39 cellular contexts compared by ENCODE assay signal in genomic region chr14:20675669-20676068, GRCh38. TPM values are rescaled to one million over a fixed set of nuclear protein-coding genes. Genes with fewer than 3 reads are reported as not detected.
DNase-seq lines count a peak whose midpoint lies in the region; ATAC-seq, FAIRE-seq and TF ChIP-seq lines count a peak whose summit lies in the region.
"Had no signal": no experiment of that assay in that cellular context is flagged by ENCODE, and none has a peak within 500 bp of the region (broad histone marks: within the 10 kb centered on the region; RNA-seq: fewer than 3 reads in every experiment).

No MANE protein-coding gene starts in this region.

- TF ChIP-seq EP300 in HepG2 (IDR thresholded peaks at IDR 0.05; ENCODE audit: low read depth in 2 of 2, low read length in 2 of 2) (no peak), HepG2 (CRISPR knock-in tag; IDR thresholded peaks at IDR 0.05; ENCODE audit: borderline replicate concordance) (no peak)

- H3K36me3 ChIP-seq in HepG2 (replicated peaks in 1 of 2; ENCODE audit: control insufficient read depth in 1 of 2, insufficient read depth in 2 of 2, low read length in 2 of 2) (no peaks in the 10 kb centered on the region), right lobe of liver (no peaks in the 10 kb centered on the region), Caco-2 (ENCODE audit: control insufficient read depth, insufficient read depth, low read length) (no peaks in the 10 kb centered on the region)
- H3K36me3 ChIP-seq: esophagus muscularis mucosa, heart left ventricle, MG63, neutrophil, thoracic aorta, uterus had no signal

- FAIRE-seq in HepG2 (lab: Jason Lieb, UNC), result no peak
- FAIRE-seq: GM19239, K562 had no signal

- H3K9me3 Mint-ChIP-seq in activated B cell treated with CpG ODN at 0.5 μM for 24 hours (no peaks in the 10 kb centered on the region), Caco-2 (ENCODE audit: unreplicated experiment) (no peaks in the 10 kb centered on the region)
- no peaks in the 10 kb centered on the region for H3K9me3 Mint-ChIP-seq in stimulated activated naive CD8-positive, alpha-beta T cell treated with anti-CD3 and anti-CD28 coated beads, Interleukin-15, amount 100 ng/mL, for 72 hours
- H3K9me3 Mint-ChIP-seq: activated naive CD8-positive, alpha-beta T cell treated with anti-CD3 and anti-CD28 coated beads, Interleukin-2, amount 10 ng/mL, durations not matched to agents 7 days and 5 days; dendritic cell treated with granulocyte-macrophage colony-stimulating factor and Interleukin-4, amounts not matched to agents 40 ng/mL and 50 ng/mL, for 4 days; endodermal cell; mesothelial cell of epicardium; naive B cell; T-cell had no signal

- BruUV-seq in HepG2 (replicated peaks; lab: Mats Ljungman, UMichigan), result no TSS peak
- no TSS peak for BruUV-seq in Caco-2 (replicated peaks; lab: Mats Ljungman, UMichigan)

- in situ Hi-C loops in HepG2 (cut with HindIII; ENCODE audit: extremely low pct_ligation_motif_present, low pct_unique_long_range_greater_than_20kb), result no loop called here

- H3K4me1 ChIP-seq in HepG2 (ENCODE audit: insufficient read depth, low read length) (peaks cover 63% of the 10 kb centered on the region), right lobe of liver (peaks cover 0 to 5% (median 2%) of the 10 kb centered on the region in 4 donors), Caco-2 (no peaks in the 10 kb centered on the region)
- H3K4me1 ChIP-seq: foreskin keratinocyte, uterus had no signal

- H3K4me2 ChIP-seq in HepG2 (ENCODE audit: low read depth, low read length), result peak overlapping the region; percentile 40; the same call in 1 of the 2 replicates

- TF ChIP-seq POLR2A in HepG2 (IDR thresholded peaks at IDR 0.05; ENCODE audit: insufficient read depth in 1 of 2, low read depth in 2 of 2, low read length in 2 of 2) (no peak), right lobe of liver (IDR thresholded peaks at IDR 0.05) (no peak)

- POLR2A ChIA-PET in HepG2 (lab: Yijun Ruan, JAX) (interaction anchor here (2.4 kb wide), 1 partner anchor 12 kb away, joined by 11 read pairs; no protein-coding TSS in a partner anchor), activated B cell treated with CpG ODN at 0.5 μM for 24 hours (lab: Charles Lee) (interaction anchor here (1.2 to 1.4 kb wide), 2 partner anchors 10 to 13 kb away, joined by 3 to 4 read pairs; no protein-coding TSS in a partner anchor), Caco-2 (lab: Charles Lee) (no interaction called here)

- H3K9me3 ChIP-seq in HepG2 (ENCODE audit: low read length), result no peaks in the 10 kb centered on the region
- no peaks in the 10 kb centered on the region for H3K9me3 ChIP-seq in right lobe of liver
- no peaks in the 10 kb centered on the region for H3K9me3 ChIP-seq in Caco-2
- H3K9me3 ChIP-seq: esophagus muscularis mucosa, heart left ventricle, MG63, neutrophil, thoracic aorta, uterus had no signal

- ATAC-seq in HepG2 (0 out of 3 replicates have a peak, but pooled peaks have one; percentile 12), right lobe of liver (no peak), GM19452 (IDR thresholded peaks at IDR 0.05; ENCODE audit: unreplicated experiment) (peak; percentile 47), activated B cell treated with CpG ODN at 0.5 μM for 24 hours (ENCODE audit: low read depth) (peak; percentile 30)
- ATAC-seq in stimulated activated naive CD8-positive, alpha-beta T cell treated with anti-CD3 and anti-CD28 coated beads, Interleukin-15, amount 100 ng/mL, for 72 hours, result peak; percentile 97
- ATAC-seq: foreskin keratinocyte, heart left ventricle, K562, sciatic nerve, T-cell had no signal

- CTCF ChIA-PET in HepG2 (lab: Yijun Ruan, JAX; ENCODE audit: low intra/inter-chr PET ratio, low total read pairs), result no interaction called here
- CTCF ChIA-PET in activated B cell treated with CpG ODN at 0.5 μM for 24 hours (lab: Charles Lee), result interaction anchor here (1.7 kb wide), 1 partner anchor 8 kb away, joined by 4 read pairs; no protein-coding TSS in a partner anchor
- CTCF ChIA-PET in Caco-2 (lab: Charles Lee), result interaction anchor here (1.0 to 1.1 kb wide), 2 partner anchors 16 to 18 kb away, joined by 3 read pairs; no protein-coding TSS in a partner anchor

- H3K27ac Mint-ChIP-seq in activated B cell treated with CpG ODN at 0.5 μM for 24 hours (no peak overlapping the region), Caco-2 (ENCODE audit: unreplicated experiment) (no peak overlapping the region)
- H3K27ac Mint-ChIP-seq in stimulated activated naive CD8-positive, alpha-beta T cell treated with anti-CD3 and anti-CD28 coated beads, Interleukin-15, amount 100 ng/mL, for 72 hours, result no peak overlapping the region
- H3K27ac Mint-ChIP-seq: activated naive CD8-positive, alpha-beta T cell treated with anti-CD3 and anti-CD28 coated beads, Interleukin-2, amount 10 ng/mL, durations not matched to agents 7 days and 5 days; dendritic cell treated with granulocyte-macrophage colony-stimulating factor and Interleukin-4, amounts not matched to agents 40 ng/mL and 50 ng/mL, for 4 days; endodermal cell; mesothelial cell of epicardium; naive B cell; progenitor cell of endocrine pancreas; T-cell had no signal

- H2AFZ ChIP-seq in HepG2 (ENCODE audit: low read length), result no peak overlapping the region

- no peak overlapping the region for H3K4me3 ChIP-seq in HepG2 (replicated peaks in 1 of 3; ENCODE audit: insufficient read depth in 1 of 3, low read depth in 2 of 3, low read length in 3 of 3)
- H3K4me3 ChIP-seq in right lobe of liver, result no peak overlapping the region
- no peak overlapping the region for H3K4me3 ChIP-seq in Caco-2 (ENCODE audit: low read depth, low read length)
- H3K4me3 ChIP-seq: esophagus muscularis mucosa, heart left ventricle, K562, MG63, thoracic aorta, uterus had no signal

- DNase-seq in HepG2 (ENCODE audit: low spot score), result no peak
- no peak for DNase-seq in right lobe of liver
- DNase-seq in activated B cell treated with CpG ODN at 0.5 μM for 24 hours, result no peak
- DNase-seq in stimulated activated naive CD8-positive, alpha-beta T cell treated with anti-CD3 and anti-CD28 coated beads, Interleukin-15, amount 100 ng/mL, for 72 hours, result peak in 1 of 2 donors; percentile 56
- no peak for DNase-seq in NCI-H1694 treated with DMSO at 0.1 percent for 48 hours (lab: John Stamatoyannopoulos, UW)
- no peak for DNase-seq in stimulated activated CD4-positive, alpha-beta T cell treated with anti-CD3 and anti-CD28 coated beads, Interleukin-15, amount 100 ng/mL, for 24 hours
- DNase-seq in Caco-2, result no peak
- DNase-seq: activated CD4-positive, CD25-positive, alpha-beta regulatory T cell treated with anti-CD3 and anti-CD28 coated beads, Interleukin-2, amount 50 U/mL, for 72 hours; activated naive CD8-positive, alpha-beta T cell treated with anti-CD3 and anti-CD28 coated beads, Interleukin-2, amount 10 ng/mL, durations not matched to agents 7 days and 5 days; C1 segment of cervical spinal cord; caudate nucleus; DND-41; foreskin keratinocyte; heart left ventricle; MG63; naive B cell; NCI-H2107; stimulated activated CD4-positive, alpha-beta T cell treated with anti-CD3 and anti-CD28 coated beads, Interleukin-12 subunit alpha, Interleukin-12 subunit beta, amount 100 ng/mL, for 4 hours; stimulated activated CD4-positive, alpha-beta T cell treated with anti-CD3 and anti-CD28 coated beads, Interleukin-4, amount 100 ng/mL, for 24 hours; stimulated activated naive CD4-positive, alpha-beta T cell; T-cell; uterus had no signal

- TF ChIP-seq CTCF in HepG2 (CRISPR knock-in tag; IDR thresholded peaks at IDR 0.05), result no peak
- no peak for TF ChIP-seq CTCF in right lobe of liver (IDR thresholded peaks at IDR 0.05)
- no peak for TF ChIP-seq CTCF in activated B cell treated with CpG ODN at 0.5 μM for 24 hours (IDR thresholded peaks at IDR 0.05)
- no peak for TF ChIP-seq CTCF in Caco-2 (IDR thresholded peaks at IDR 0.05; ENCODE audit: insufficient read depth in 1 of 2, low read depth in 1 of 2, low read length in 1 of 2, severe bottlenecking in 1 of 2, unreplicated experiment in 1 of 2)

- no peak overlapping the region for H3K27ac ChIP-seq in HepG2 (ENCODE audit: extremely low read length, insufficient read depth, low read length)
- no peak overlapping the region for H3K27ac ChIP-seq in right lobe of liver
- H3K27ac ChIP-seq: esophagus muscularis mucosa, foreskin keratinocyte, heart left ventricle, neutrophil, RWPE1, thoracic aorta, uterus had no signal

- H3K27me3 ChIP-seq in HepG2 (ENCODE audit: control insufficient read depth in 1 of 2, insufficient read depth in 2 of 2, low read length in 2 of 2) (no peaks in the 10 kb centered on the region; a peak in 1 of 5 replicates), right lobe of liver (no peaks in the 10 kb centered on the region), Caco-2 (replicated peaks; ENCODE audit: control insufficient read depth, insufficient read depth, low read length) (no peaks in the 10 kb centered on the region)
- H3K27me3 ChIP-seq: foreskin keratinocyte, uterus had no signal

- no peaks in the 10 kb centered on the region for H3K79me2 ChIP-seq in HepG2 (ENCODE audit: insufficient read depth, low read length)

- no peak overlapping the region for H3K9ac ChIP-seq in HepG2 (ENCODE audit: insufficient read depth, low read depth, low read length)

- H3K36me3 Mint-ChIP-seq in activated B cell treated with CpG ODN at 0.5 μM for 24 hours (ENCODE audit: low read depth), result no peaks in the 10 kb centered on the region
- no peaks in the 10 kb centered on the region for H3K36me3 Mint-ChIP-seq in Caco-2 (ENCODE audit: insufficient read depth, unreplicated experiment)
- H3K36me3 Mint-ChIP-seq: activated naive CD8-positive, alpha-beta T cell treated with anti-CD3 and anti-CD28 coated beads, Interleukin-2, amount 10 ng/mL, durations not matched to agents 7 days and 5 days; mesothelial cell of epicardium; naive B cell; T-cell had no signal

- no peaks in the 10 kb centered on the region for H3K27me3 Mint-ChIP-seq in activated B cell treated with CpG ODN at 0.5 μM for 24 hours
- H3K27me3 Mint-ChIP-seq in stimulated activated naive CD8-positive, alpha-beta T cell treated with anti-CD3 and anti-CD28 coated beads, Interleukin-15, amount 100 ng/mL, for 72 hours, result no peaks in the 10 kb centered on the region
- no peaks in the 10 kb centered on the region for H3K27me3 Mint-ChIP-seq in Caco-2 (ENCODE audit: insufficient read depth, unreplicated experiment)
- H3K27me3 Mint-ChIP-seq: dendritic cell treated with granulocyte-macrophage colony-stimulating factor and Interleukin-4, amounts not matched to agents 40 ng/mL and 50 ng/mL, for 4 days; naive B cell; T-cell had no signal

- intact Hi-C loops in HepG2 (cut with micrococcal nuclease; ENCODE audit: unreplicated experiment) (no loop called here), right lobe of liver (cut with DNase I) (no loop called here), activated B cell treated with CpG ODN at 0.5 μM for 24 hours (cut with micrococcal nuclease) (no loop called here), Caco-2 (cut with micrococcal nuclease; ENCODE audit: unreplicated experiment) (no loop called here)

- no peaks in the 10 kb centered on the region for H4K20me1 ChIP-seq in HepG2 (ENCODE audit: insufficient read depth, low read length)

- no peak for TF ChIP-seq RAD21 in HepG2 (CRISPR knock-in tag; IDR thresholded peaks at IDR 0.05)

- WGBS in HepG2 (ENCODE audit: low lambda C conversion rate), result 44% methylated on average over 2 of the region's 2 CpGs
- WGBS in right lobe of liver (ENCODE audit: insufficient coverage, low coverage, low lambda C conversion rate, missing lambda C conversion rate), result 93% methylated on average over 2 of the region's 2 CpGs

- no peak overlapping the region for H3K4me3 Mint-ChIP-seq in activated B cell treated with CpG ODN at 0.5 μM for 24 hours
- peak overlapping the region in 1 of 2 donors; percentile 45 for H3K4me3 Mint-ChIP-seq in stimulated activated naive CD8-positive, alpha-beta T cell treated with anti-CD3 and anti-CD28 coated beads, Interleukin-15, amount 100 ng/mL, for 72 hours
- H3K4me3 Mint-ChIP-seq in Caco-2 (ENCODE audit: unreplicated experiment), result no peak overlapping the region
- H3K4me3 Mint-ChIP-seq: activated naive CD8-positive, alpha-beta T cell treated with anti-CD3 and anti-CD28 coated beads, Interleukin-2, amount 10 ng/mL, durations not matched to agents 7 days and 5 days; dendritic cell treated with granulocyte-macrophage colony-stimulating factor and Interleukin-4, amounts not matched to agents 40 ng/mL and 50 ng/mL, for 4 days; endodermal cell; mesothelial cell of epicardium; naive B cell; T-cell had no signal

- peaks cover 21% of the 10 kb centered on the region for H3K4me1 Mint-ChIP-seq in activated B cell treated with CpG ODN at 0.5 μM for 24 hours
- H3K4me1 Mint-ChIP-seq in stimulated activated naive CD8-positive, alpha-beta T cell treated with anti-CD3 and anti-CD28 coated beads, Interleukin-15, amount 100 ng/mL, for 72 hours, result peaks cover 10% of the 10 kb centered on the region
- peaks cover 4% of the 10 kb centered on the region for H3K4me1 Mint-ChIP-seq in Caco-2 (ENCODE audit: low read depth, unreplicated experiment)

RNA-seq across cellular contexts. Expression of gene RNASE4, which starts 8.7 kb away (rescaled TPM):
- total RNA-seq in HepG2 (2016; rRNA removed; fragmentation: Illumina TruSeq; extraction: Trizol) (72.6 and 109 TPM in 2 replicates), right lobe of liver (100 to 1,000 TPM; 129 to 175 (median 151) TPM), activated B cell treated with CpG ODN at 0.5 μM for 24 hours (0.20 and 1.0 TPM in 2 replicates), Caco-2 (2022) (8.8 and 9.2 TPM in 2 replicates)
- 10.9 and 11.4 TPM in 2 replicates for total RNA-seq in HepG2 (2016; cell fraction: cytosol; rRNA removed; fragmentation: Illumina TruSeq; extraction: Trizol; ENCODE audit: low read depth)
- 67.4 and 98.7 TPM in 2 replicates for total RNA-seq in HepG2 (2016; cell fraction: insoluble cytoplasmic fraction; rRNA removed; fragmentation: Illumina TruSeq; extraction: Trizol)
- 28.9 and 30.2 TPM in 2 replicates for total RNA-seq in HepG2 (2016; cell fraction: membrane; rRNA removed; fragmentation: Illumina TruSeq; extraction: Trizol)
- total RNA-seq in HepG2 (2016; cell fraction: nucleus; rRNA removed; fragmentation: Illumina TruSeq; extraction: Trizol), result 95.6 and 108 TPM in 2 replicates
- polyA plus RNA-seq in HepG2 (2011; rRNA removed), result 983 and 1,053 TPM in 2 replicates
- polyA plus RNA-seq in HepG2 (2011; cell fraction: cytosol; rRNA removed), result 857 and 1,050 TPM in 2 replicates
- polyA plus RNA-seq in HepG2 (2011; cell fraction: nucleus; rRNA removed), result 311 and 364 TPM in 2 replicates
- 204 and 361 TPM in 2 replicates for polyA plus RNA-seq in HepG2 (2012)
- 16.1 and 18.9 TPM in 2 replicates for polyA plus RNA-seq in HepG2 (2016; cell fraction: cytosol; fragmentation: Illumina TruSeq; extraction: Trizol; ENCODE audit: low read depth)
- polyA plus RNA-seq in HepG2 (2016; cell fraction: insoluble cytoplasmic fraction; fragmentation: Illumina TruSeq; extraction: Trizol; ENCODE audit: low read depth), result 74.2 and 86.3 TPM in 2 replicates
- polyA plus RNA-seq in HepG2 (2016; cell fraction: membrane; fragmentation: Illumina TruSeq; extraction: Trizol; ENCODE audit: low read depth), result 32.5 and 32.6 TPM in 2 replicates
- polyA plus RNA-seq in HepG2 (2016; cell fraction: nucleus; fragmentation: Illumina TruSeq; extraction: Trizol; ENCODE audit: insufficient read depth, low read depth), result 155 and 191 TPM in 2 replicates
- 8.4 and 784 TPM in 2 replicates for polyA minus RNA-seq in HepG2 (2011; rRNA and poly(A)+ RNA removed; ENCODE audit: low replicate concordance)
- polyA minus RNA-seq in HepG2 (2011; cell fraction: cytosol; rRNA and poly(A)+ RNA removed), result 239 and 293 TPM in 2 replicates
- polyA minus RNA-seq in HepG2 (2011; cell fraction: nucleus; rRNA and poly(A)+ RNA removed), result 93.9 and 153 TPM in 2 replicates

RNA-seq across cellular contexts. Expression of gene ANG, which starts 12.9 kb away (rescaled TPM):
- total RNA-seq in HepG2 (2016; rRNA removed; fragmentation: Illumina TruSeq; extraction: Trizol) (50.4 and 83.6 TPM in 2 replicates), right lobe of liver (1,000 to 10,000 TPM in 1 of 6 experiments, 100 to 1,000 TPM in 5; 361 to 1,830 (median 780) TPM), activated B cell treated with CpG ODN at 0.5 μM for 24 hours (1.1 TPM in 1 of 2 replicates, not detected in the other), Caco-2 (2022) (23.6 and 24.7 TPM in 2 replicates)
- total RNA-seq in HepG2 (2016; cell fraction: cytosol; rRNA removed; fragmentation: Illumina TruSeq; extraction: Trizol; ENCODE audit: low read depth), result 23.2 and 27.0 TPM in 2 replicates
- 48.4 and 82.5 TPM in 2 replicates for total RNA-seq in HepG2 (2016; cell fraction: insoluble cytoplasmic fraction; rRNA removed; fragmentation: Illumina TruSeq; extraction: Trizol)
- 22.2 and 27.0 TPM in 2 replicates for total RNA-seq in HepG2 (2016; cell fraction: membrane; rRNA removed; fragmentation: Illumina TruSeq; extraction: Trizol)
- total RNA-seq in HepG2 (2016; cell fraction: nucleus; rRNA removed; fragmentation: Illumina TruSeq; extraction: Trizol), result 69.5 and 76.6 TPM in 2 replicates
- 401 and 507 TPM in 2 replicates for polyA plus RNA-seq in HepG2 (2011; rRNA removed)
- 420 and 539 TPM in 2 replicates for polyA plus RNA-seq in HepG2 (2011; cell fraction: cytosol; rRNA removed)
- 150 and 205 TPM in 2 replicates for polyA plus RNA-seq in HepG2 (2011; cell fraction: nucleus; rRNA removed)
- 329 and 401 TPM in 2 replicates for polyA plus RNA-seq in HepG2 (2012)
- 25.5 and 31.5 TPM in 2 replicates for polyA plus RNA-seq in HepG2 (2016; cell fraction: cytosol; fragmentation: Illumina TruSeq; extraction: Trizol; ENCODE audit: low read depth)
- polyA plus RNA-seq in HepG2 (2016; cell fraction: insoluble cytoplasmic fraction; fragmentation: Illumina TruSeq; extraction: Trizol; ENCODE audit: low read depth), result 65.2 and 70.4 TPM in 2 replicates
- 23.0 and 26.6 TPM in 2 replicates for polyA plus RNA-seq in HepG2 (2016; cell fraction: membrane; fragmentation: Illumina TruSeq; extraction: Trizol; ENCODE audit: low read depth)
- 153 and 158 TPM in 2 replicates for polyA plus RNA-seq in HepG2 (2016; cell fraction: nucleus; fragmentation: Illumina TruSeq; extraction: Trizol; ENCODE audit: insufficient read depth, low read depth)
- 12.3 and 417 TPM in 2 replicates for polyA minus RNA-seq in HepG2 (2011; rRNA and poly(A)+ RNA removed; ENCODE audit: low replicate concordance)
- polyA minus RNA-seq in HepG2 (2011; cell fraction: cytosol; rRNA and poly(A)+ RNA removed), result 112 and 146 TPM in 2 replicates
- polyA minus RNA-seq in HepG2 (2011; cell fraction: nucleus; rRNA and poly(A)+ RNA removed), result 99.3 and 162 TPM in 2 replicates

RNA-seq across cellular contexts. Expression of gene OR6S1, which starts 34.2 kb away (rescaled TPM):
- total RNA-seq in HepG2 (2016; rRNA removed; fragmentation: Illumina TruSeq; extraction: Trizol) (not detected in 2 replicates), right lobe of liver (not detected), activated B cell treated with CpG ODN at 0.5 μM for 24 hours (not detected in 2 replicates), Caco-2 (2022) (not detected in 2 replicates)
- total RNA-seq in HepG2 (2016; cell fraction: cytosol; rRNA removed; fragmentation: Illumina TruSeq; extraction: Trizol; ENCODE audit: low read depth), result not detected in 2 replicates
- not detected in 2 replicates for total RNA-seq in HepG2 (2016; cell fraction: insoluble cytoplasmic fraction; rRNA removed; fragmentation: Illumina TruSeq; extraction: Trizol)
- not detected in 2 replicates for total RNA-seq in HepG2 (2016; cell fraction: membrane; rRNA removed; fragmentation: Illumina TruSeq; extraction: Trizol)
- total RNA-seq in HepG2 (2016; cell fraction: nucleus; rRNA removed; fragmentation: Illumina TruSeq; extraction: Trizol), result not detected in 2 replicates
- polyA plus RNA-seq in HepG2 (2011; rRNA removed), result 0.09 TPM in 1 of 2 replicates, not detected in the other
- not detected in 2 replicates for polyA plus RNA-seq in HepG2 (2011; cell fraction: cytosol; rRNA removed)
- 0.18 and 0.38 TPM in 2 replicates for polyA plus RNA-seq in HepG2 (2011; cell fraction: nucleus; rRNA removed)
- polyA plus RNA-seq in HepG2 (2012), result not detected in 2 replicates
- polyA plus RNA-seq in HepG2 (2016; cell fraction: cytosol; fragmentation: Illumina TruSeq; extraction: Trizol; ENCODE audit: low read depth), result not detected in 2 replicates
- polyA plus RNA-seq in HepG2 (2016; cell fraction: insoluble cytoplasmic fraction; fragmentation: Illumina TruSeq; extraction: Trizol; ENCODE audit: low read depth), result not detected in 2 replicates
- not detected in 2 replicates for polyA plus RNA-seq in HepG2 (2016; cell fraction: membrane; fragmentation: Illumina TruSeq; extraction: Trizol; ENCODE audit: low read depth)
- polyA plus RNA-seq in HepG2 (2016; cell fraction: nucleus; fragmentation: Illumina TruSeq; extraction: Trizol; ENCODE audit: insufficient read depth, low read depth), result not detected in 2 replicates
- 0.26 and 0.50 TPM in 2 replicates for polyA minus RNA-seq in HepG2 (2011; rRNA and poly(A)+ RNA removed; ENCODE audit: low replicate concordance)
- not detected in 2 replicates for polyA minus RNA-seq in HepG2 (2011; cell fraction: cytosol; rRNA and poly(A)+ RNA removed)
- not detected in 2 replicates for polyA minus RNA-seq in HepG2 (2011; cell fraction: nucleus; rRNA and poly(A)+ RNA removed)
- total RNA-seq: activated CD8-positive, alpha-beta memory T cell treated with anti-CD3 and anti-CD28 coated beads for 36 hours; activated naive CD8-positive, alpha-beta T cell treated with anti-CD3 and anti-CD28 coated beads, Interleukin-2, amount 10 ng/mL, durations not matched to agents 7 days and 5 days; endodermal cell; esophagus muscularis mucosa; foreskin keratinocyte; heart left ventricle; HT1080; K562; kidney epithelial cell; lower leg skin; mesothelial cell of epicardium; progenitor cell of endocrine pancreas; sciatic nerve; SK-MEL-5; T-cell; thoracic aorta; uterus had no signal
- polyA plus RNA-seq: foreskin keratinocyte, heart left ventricle, K562 had no signal

Comparison
In these comparisons a context has a peak if more than half of its experiments do, and no peak if none do; other contexts are left out.
1. ATAC-seq: peak in HepG2 (single experiment), GM19452 (single experiment), activated B cell treated with CpG ODN at 0.5 μM for 24 hours (single experiment) and stimulated activated naive CD8-positive, alpha-beta T cell treated with anti-CD3 and anti-CD28 coated beads, Interleukin-15, amount 100 ng/mL, for 72 hours (single experiment); none in right lobe of liver (0 of 4).
2. RNA of gene ANG, which starts 12.9 kb away (total RNA-seq): 361 to 1,830 TPM in right lobe of liver, 22.2 to 83.6 TPM in HepG2 and 23.6 to 24.7 TPM in Caco-2; 1.1 TPM in activated B cell treated with CpG ODN at 0.5 μM for 24 hours; every median in the first group is over 10 times any median in the second.